In the genomic region with DNA sequence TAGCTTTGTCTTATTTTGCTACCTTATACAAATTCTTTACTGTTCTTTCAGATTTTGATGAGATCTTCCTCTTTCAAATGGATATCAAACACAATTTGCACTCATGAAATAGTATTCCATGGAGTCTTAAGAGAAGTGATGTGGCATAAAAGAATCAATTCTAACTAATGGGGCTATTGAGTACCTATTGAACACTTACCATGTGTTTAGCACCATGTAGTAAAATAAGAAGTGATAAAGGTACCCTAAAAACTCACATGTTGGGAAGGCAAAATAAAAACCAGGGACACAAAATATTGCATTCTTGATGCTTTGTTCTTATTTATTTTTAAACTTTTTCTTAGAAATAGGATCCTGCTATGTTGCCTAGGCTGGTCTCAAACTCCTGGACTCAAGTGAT, we compare ENCODE assay signal across 21 cellular contexts. TPM values are rescaled to one million over a fixed set of nuclear protein-coding genes. Genes with fewer than 3 reads are reported as not detected.
DNase-seq lines count a peak whose midpoint lies in the region; ATAC-seq and TF ChIP-seq lines count a peak whose summit lies in the region.
"Had no signal": no experiment of that assay in that cellular context is flagged by ENCODE, and none has a peak within 500 bp of the region (broad histone marks: within the 10 kb centered on the region; RNA-seq: fewer than 3 reads in every experiment).

No MANE protein-coding gene starts in this region.

- no peaks in the 10 kb centered on the region for H3K4me1 ChIP-seq in CD8-positive, alpha-beta memory T cell (ENCODE audit: insufficient read depth, low read length)
- H3K4me1 ChIP-seq in SJSA1 (replicated peaks) (peaks cover 57% of the 10 kb centered on the region), liver (ENCODE audit: control insufficient read depth in 4 of 4, insufficient read depth in 4 of 4, low read length in 3 of 4) (peaks cover 11 to 48% (median 33%) of the 10 kb centered on the region in 4 donors), spleen (peaks cover 5 to 64% (median 26%) of the 10 kb centered on the region in 6 donors)
- H3K4me1 ChIP-seq: parathyroid adenoma had no signal

- no peaks in the 10 kb centered on the region for H3K36me3 Mint-ChIP-seq in CD8-positive, alpha-beta memory T cell
- no peaks in the 10 kb centered on the region for H3K36me3 Mint-ChIP-seq in stimulated activated naive B cell treated with anti-CD40 and anti-IgM and Interleukin-4, amounts not matched to agents 10 μg/mL and 1 μg/mL and 100 μg/mL, for 72 hours
- H3K36me3 Mint-ChIP-seq: activated CD8-positive, alpha-beta memory T cell treated with anti-CD3 and anti-CD28 coated beads, Interleukin-2, amount 10 ng/mL, durations not matched to agents 7 days and 5 days; activated naive CD4-positive, alpha-beta T cell treated with anti-CD3 and anti-CD28 coated beads, Interleukin-2, amount 50 U/mL, for 24 hours; naive B cell had no signal

- POLR2A ChIA-PET in CD8-positive, alpha-beta memory T cell (lab: Charles Lee): no interaction called here

- H3K36me3 ChIP-seq in CD8-positive, alpha-beta memory T cell (ENCODE audit: insufficient read depth, low read length): no peaks in the 10 kb centered on the region
- H3K36me3 ChIP-seq in SJSA1 (0 out of 2 replicates have a peak, but pooled peaks cover 6% of the 10 kb centered on the region), liver (ENCODE audit: control insufficient read depth in 4 of 4, insufficient read depth in 3 of 4, low read depth in 1 of 4, low read length in 3 of 4) (peaks cover 0 to 1% (median 0%) of the 10 kb centered on the region in 4 donors), spleen (no peaks in the 10 kb centered on the region)

- TF ChIP-seq CTCF in liver (IDR thresholded peaks at IDR 0.05; ENCODE audit: low read depth, low read length, missing input control) (no peak), spleen (IDR thresholded peaks at IDR 0.05 in 8 of 11, conservative IDR thresholded peaks at IDR 0.05 in 3 of 11) (no peak)

- H3K4me1 Mint-ChIP-seq in CD8-positive, alpha-beta memory T cell: no peaks in the 10 kb centered on the region
- H3K4me1 Mint-ChIP-seq in stimulated activated naive B cell treated with anti-CD40 and anti-IgM and Interleukin-4, amounts not matched to agents 10 μg/mL and 1 μg/mL and 100 μg/mL, for 72 hours: peaks cover 6 to 22% of the 10 kb centered on the region in 2 donors
- H3K4me1 Mint-ChIP-seq: activated CD4-positive, alpha-beta T cell treated with anti-CD3 and anti-CD28 coated beads, Interleukin-2, amount 10 ng/mL, durations not matched to agents 24 days and 14 days; activated CD8-positive, alpha-beta memory T cell treated with anti-CD3 and anti-CD28 coated beads, Interleukin-2, amount 10 ng/mL, durations not matched to agents 7 days and 5 days; activated naive CD4-positive, alpha-beta T cell treated with anti-CD3 and anti-CD28 coated beads, Interleukin-2, amount 50 U/mL, for 24 hours had no signal

- H3K9me3 ChIP-seq in CD8-positive, alpha-beta memory T cell (ENCODE audit: low read length): no peaks in the 10 kb centered on the region
- H3K9me3 ChIP-seq in SJSA1 (replicated peaks) (no peaks in the 10 kb centered on the region), liver (ENCODE audit: control insufficient read depth in 4 of 4, low read length in 3 of 4) (no peaks in the 10 kb centered on the region), spleen (no peaks in the 10 kb centered on the region)

- no peak overlapping the region for H3K27ac Mint-ChIP-seq in CD8-positive, alpha-beta memory T cell
- no peak overlapping the region for H3K27ac Mint-ChIP-seq in stimulated activated naive B cell treated with anti-CD40 and anti-IgM and Interleukin-4, amounts not matched to agents 10 μg/mL and 1 μg/mL and 100 μg/mL, for 72 hours
- H3K27ac Mint-ChIP-seq: activated CD4-positive, alpha-beta T cell treated with anti-CD3 and anti-CD28 coated beads, Interleukin-2, amount 10 ng/mL, durations not matched to agents 24 days and 14 days; activated CD8-positive, alpha-beta memory T cell treated with anti-CD3 and anti-CD28 coated beads, Interleukin-2, amount 10 ng/mL, durations not matched to agents 7 days and 5 days; activated naive CD4-positive, alpha-beta T cell treated with anti-CD3 and anti-CD28 coated beads, Interleukin-2, amount 50 U/mL, for 24 hours; activated T-helper 1 cell treated with anti-CD3 and anti-CD28 coated beads, Interleukin-12 subunit alpha, Interleukin-12 subunit beta, Interleukin-2, Interleukin-4 antibody, amounts not matched to agents 30 ng/mL and 10 ng/mL and 1 ng/mL, durations not matched to agents 14 hours and 24 hours and 36 hours had no signal

- no peak overlapping the region for H3K4me3 ChIP-seq in CD8-positive, alpha-beta memory T cell (ENCODE audit: low read length)
- no peak overlapping the region for H3K4me3 ChIP-seq in SJSA1
- no peak overlapping the region for H3K4me3 ChIP-seq in liver (ENCODE audit: low read depth in 1 of 3, low read length in 3 of 3)
- H3K4me3 ChIP-seq in spleen: no peak overlapping the region

- H3K27me3 Mint-ChIP-seq in CD8-positive, alpha-beta memory T cell: peaks cover 2 to 12% of the 10 kb centered on the region in 2 donors
- H3K27me3 Mint-ChIP-seq in stimulated activated naive B cell treated with anti-CD40 and anti-IgM and Interleukin-4, amounts not matched to agents 10 μg/mL and 1 μg/mL and 100 μg/mL, for 72 hours: no peaks in the 10 kb centered on the region
- H3K27me3 Mint-ChIP-seq: naive B cell had no signal

- in situ Hi-C loops in KBM-7 (cut with MboI; ENCODE audit: low pct_unique_long_range_greater_than_20kb, low sequenced_read_pairs): no loop called here

- peak overlapping the region in 1 of 2 donors; percentile 39 for H3K9ac ChIP-seq in liver (ENCODE audit: low read depth in 1 of 2, low read length in 2 of 2)
- H3K9ac ChIP-seq: parathyroid adenoma had no signal

- no peak overlapping the region for H3K4me3 Mint-ChIP-seq in CD8-positive, alpha-beta memory T cell
- H3K4me3 Mint-ChIP-seq in stimulated activated naive B cell treated with anti-CD40 and anti-IgM and Interleukin-4, amounts not matched to agents 10 μg/mL and 1 μg/mL and 100 μg/mL, for 72 hours: no peak overlapping the region
- H3K4me3 Mint-ChIP-seq: activated CD4-positive, alpha-beta T cell treated with anti-CD3 and anti-CD28 coated beads, Interleukin-2, amount 10 ng/mL, durations not matched to agents 24 days and 14 days; activated CD8-positive, alpha-beta memory T cell treated with anti-CD3 and anti-CD28 coated beads, Interleukin-2, amount 10 ng/mL, durations not matched to agents 7 days and 5 days; activated naive CD4-positive, alpha-beta T cell treated with anti-CD3 and anti-CD28 coated beads, Interleukin-2, amount 50 U/mL, for 24 hours; activated T-helper 1 cell treated with anti-CD3 and anti-CD28 coated beads, Interleukin-12 subunit alpha, Interleukin-12 subunit beta, Interleukin-2, Interleukin-4 antibody, amounts not matched to agents 30 ng/mL and 10 ng/mL and 1 ng/mL, durations not matched to agents 14 hours and 24 hours and 36 hours; naive B cell had no signal

- no peaks in the 10 kb centered on the region for H3K9me3 Mint-ChIP-seq in CD8-positive, alpha-beta memory T cell
- H3K9me3 Mint-ChIP-seq in stimulated activated naive B cell treated with anti-CD40 and anti-IgM and Interleukin-4, amounts not matched to agents 10 μg/mL and 1 μg/mL and 100 μg/mL, for 72 hours: no peaks in the 10 kb centered on the region
- H3K9me3 Mint-ChIP-seq: activated CD4-positive, alpha-beta T cell treated with anti-CD3 and anti-CD28 coated beads, Interleukin-2, amount 10 ng/mL, durations not matched to agents 24 days and 14 days; activated naive CD4-positive, alpha-beta T cell treated with anti-CD3 and anti-CD28 coated beads, Interleukin-2, amount 50 U/mL, for 24 hours; activated T-helper 1 cell treated with anti-CD3 and anti-CD28 coated beads, Interleukin-12 subunit alpha, Interleukin-12 subunit beta, Interleukin-2, Interleukin-4 antibody, amounts not matched to agents 30 ng/mL and 10 ng/mL and 1 ng/mL, durations not matched to agents 14 hours and 24 hours and 36 hours; naive B cell had no signal

- H3K27ac ChIP-seq in CD8-positive, alpha-beta memory T cell (ENCODE audit: low read depth, low read length): peak overlapping the region; percentile 2
- H3K27ac ChIP-seq in SJSA1 (0 out of 2 replicates have a peak overlapping the region, but pooled peaks have one; percentile 9), liver (ENCODE audit: low read depth in 1 of 2, low read length in 2 of 2) (peak overlapping the region; percentile 83 to 95), spleen (peak overlapping the region in 5 of 8 donors; percentile 59 to 80 (median 70))
- H3K27ac ChIP-seq: C4-2B had no signal

- H3K27me3 ChIP-seq in CD8-positive, alpha-beta memory T cell (ENCODE audit: insufficient read depth, low read length, poor library complexity, severe bottlenecking): no peaks in the 10 kb centered on the region
- H3K27me3 ChIP-seq in SJSA1 (replicated peaks) (no peaks in the 10 kb centered on the region), liver (ENCODE audit: control insufficient read depth in 4 of 4, insufficient read depth in 4 of 4, low read length in 3 of 4) (no peaks in the 10 kb centered on the region), spleen (replicated peaks in 1 of 7) (no peaks in the 10 kb centered on the region)

- intact Hi-C loops in spleen (cut with DNase I; ENCODE audit: low total_unique reads): no loop called here

- TF ChIP-seq RAD21 in liver (IDR thresholded peaks at IDR 0.05): no peak

- DNase-seq in CD8-positive, alpha-beta memory T cell: no peak
- DNase-seq in SJSA1 (ENCODE audit: low read depth in 1 of 2, low spot score in 2 of 2): no peak
- DNase-seq in spleen: no peak
- no peak for DNase-seq in SW 1271 (lab: John Stamatoyannopoulos, UW)
- no peak for DNase-seq in stimulated activated naive B cell treated with anti-CD40 and anti-IgM and Interleukin-4, amounts not matched to agents 10 μg/mL and 1 μg/mL and 100 μg/mL, for 72 hours
- DNase-seq in KBM-7: no peak
- DNase-seq: activated CD4-positive, alpha-beta T cell treated with anti-CD3 and anti-CD28 coated beads, Interleukin-2, amount 10 ng/mL, durations not matched to agents 24 days and 14 days; activated CD8-positive, alpha-beta memory T cell treated with anti-CD3 and anti-CD28 coated beads, Interleukin-2, amount 10 ng/mL, durations not matched to agents 7 days and 5 days; DMS 273 treated with DMSO at 0.1 percent for 48 hours; naive B cell; NCI-H2171; NCI-H69; SIG-M5; small intestine; stimulated activated CD4-positive, alpha-beta T cell treated with anti-CD3 and anti-CD28 coated beads, Interleukin-4, amount 100 ng/mL, for 1 hour had no signal

- TF ChIP-seq POLR2A in spleen (IDR thresholded peaks at IDR 0.05): no peak

- CTCF ChIA-PET in CD8-positive, alpha-beta memory T cell (lab: Charles Lee): no interaction called here

- ATAC-seq in HG03139 (IDR thresholded peaks at IDR 0.05; ENCODE audit: unreplicated experiment): no peak
- ATAC-seq in stimulated activated naive B cell treated with anti-CD40 and anti-IgM and Interleukin-4, amounts not matched to agents 10 μg/mL and 1 μg/mL and 100 μg/mL, for 72 hours (replicated peaks): no peak
- ATAC-seq: activated CD8-positive, alpha-beta memory T cell treated with anti-CD3 and anti-CD28 coated beads, Interleukin-2, amount 10 ng/mL, durations not matched to agents 7 days and 5 days had no signal

RNA-seq across cellular contexts. Expression of gene KIF13A, which starts 56.2 kb away (rescaled TPM):
- under 1 TPM; 0.18 to 0.60 TPM for total RNA-seq in CD8-positive, alpha-beta memory T cell
- polyA plus RNA-seq in CD8-positive, alpha-beta memory T cell: 0.12 TPM
- 31.5 and 52.7 TPM in 2 replicates for total RNA-seq in SJSA1 (2014; rRNA removed; shearing (Covaris generic))
- total RNA-seq in liver (10 to 100 TPM; 13.7 to 28.1 TPM), spleen (10 to 100 TPM; 16.6 to 32.0 (median 21.1) TPM)
- polyA plus RNA-seq in liver (1 to 10 TPM; 4.3 to 7.5 TPM), spleen (1 to 10 TPM; 3.7 to 8.3 (median 5.2) TPM)
- total RNA-seq: activated CD4-positive, alpha-beta T cell treated with anti-CD3 and anti-CD28 coated beads, Interleukin-2, amount 10 ng/mL, durations not matched to agents 24 days and 14 days; activated T-helper 1 cell treated with anti-CD3 and anti-CD28 coated beads, Interleukin-12 subunit alpha, Interleukin-12 subunit beta, Interleukin-2, Interleukin-4 antibody, amounts not matched to agents 30 ng/mL and 10 ng/mL and 1 ng/mL, durations not matched to agents 14 hours and 24 hours and 36 hours had no signal

Comparison
In these comparisons a context has a peak if more than half of its experiments do, and no peak if none do; other contexts are left out.
1. H3K27ac ChIP-seq: peak in every context shown above with its lines; median percentile 89 in liver; 70 in spleen; 9 in SJSA1; 2 in CD8-positive, alpha-beta memory T cell.
2. RNA of gene KIF13A, which starts 56.2 kb away (total RNA-seq): 31.5 to 52.7 TPM in SJSA1, 13.7 to 28.1 TPM in liver and 16.6 to 32.0 TPM in spleen; 0.18 to 0.60 TPM in CD8-positive, alpha-beta memory T cell; every median in the first group is over 4 times any median in the second.